In genomic region chrX:34555481-34555880, GRCh38 we compare ENCODE assay signal across 7 cellular contexts.
"Had no signal": no experiment of that assay in that cellular context is flagged by ENCODE, and none has a peak within 500 bp of the region (broad histone marks: within the 10 kb centered on the region; RNA-seq: fewer than 3 reads in every experiment).

No MANE protein-coding gene starts in this region.

- H3K27ac ChIP-seq: GM23248, HL-60 had no signal

- H3K4me3 ChIP-seq: GM23248, K562 had no signal

- DNase-seq: GM23248, GOT3, H9, HCEC 1CT had no signal

- ATAC-seq: HepG2, K562 had no signal
